In the genomic region with DNA sequence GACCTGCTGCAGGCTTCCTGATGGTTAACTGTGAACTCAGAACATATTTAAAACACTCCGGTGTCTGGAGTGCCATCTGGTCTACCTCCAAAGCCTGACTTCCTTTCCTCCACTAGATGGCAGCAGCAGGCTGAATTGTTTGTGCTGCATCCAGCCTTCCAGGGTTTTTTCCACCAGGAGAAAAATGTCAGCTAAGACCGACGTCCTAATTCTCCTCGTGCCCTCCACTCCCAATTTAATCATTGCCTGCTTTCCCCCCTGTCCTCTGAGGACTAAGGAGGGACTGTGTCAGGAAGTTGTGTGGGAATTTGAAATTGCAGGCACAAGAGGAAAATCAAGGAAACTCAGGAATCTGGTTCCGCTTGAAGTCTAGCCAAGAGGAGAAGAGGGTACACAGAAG, we compare ENCODE assay signal across 8 cellular contexts.
DNase-seq lines count a peak whose midpoint lies in the region; ATAC-seq, FAIRE-seq and TF ChIP-seq lines count a peak whose summit lies in the region.

No MANE protein-coding gene starts in this region.

- DNase-seq in AG08396 (ENCODE audit: low spot score) (peak; percentile 80), GM19239 (ENCODE audit: insufficient read length, low spot score) (peak; percentile 34), NCI-H2227 (lab: John Stamatoyannopoulos, UW; ENCODE audit: unreplicated experiment) (peak; percentile 71), dermis blood vessel endothelial cell (peak; percentile 87), lower leg skin (ENCODE audit: low spot score in 2 of 2) (peak; percentile 71 to 87)
- DNase-seq in activated CD4-positive, alpha-beta T cell treated with anti-CD3 and anti-CD28 coated beads for 4 hours = peak; percentile 21 to 46
- DNase-seq in stimulated activated CD8-positive, alpha-beta memory T cell treated with anti-CD3 and anti-CD28 coated beads, Interleukin-15, amount 100 ng/mL, for 1 hour (ENCODE audit: low read depth) = peak; percentile 31

- peak in 1 of 3 donors; percentile 70 for TF ChIP-seq CTCF in lower leg skin (IDR thresholded peaks at IDR 0.05)

- FAIRE-seq in GM19239 (lab: Jason Lieb, UNC) = peak; percentile 90

- intact Hi-C loops in lower leg skin (cut with DNase I; ENCODE audit: low total_unique reads) = loop anchor here (5.0 kb wide), 1 partner anchor 127 kb away; no protein-coding TSS in a partner anchor

- no peak for ATAC-seq in GM18861 (IDR thresholded peaks at IDR 0.05; ENCODE audit: unreplicated experiment)

- 19 to 21% methylated on average over 5 of the region's 5 CpGs for WGBS in lower leg skin, 2 donors

- no peak for TF ChIP-seq POLR2A in lower leg skin (IDR thresholded peaks at IDR 0.05)

- no peak overlapping the region for H3K4me3 ChIP-seq in lower leg skin (ENCODE audit: low read depth, poor library complexity, severe bottlenecking)

Comparison
In these comparisons a context has a peak if more than half of its experiments do, and no peak if none do; other contexts are left out.
1. DNase-seq: peak in every context shown above with its lines; median percentile 87 in dermis blood vessel endothelial cell; 80 in AG08396; 79 in lower leg skin; 71 in NCI-H2227; 34 in GM19239; 34 in activated CD4-positive, alpha-beta T cell treated with anti-CD3 and anti-CD28 coated beads for 4 hours; 31 in stimulated activated CD8-positive, alpha-beta memory T cell treated with anti-CD3 and anti-CD28 coated beads, Interleukin-15, amount 100 ng/mL, for 1 hour.